Comparison of ENCODE assay signal across 8 cellular contexts in genomic region chr18:11980555-11981382, GRCh38. TPM values are rescaled to one million over a fixed set of nuclear protein-coding genes. Genes with fewer than 3 reads are reported as not detected.
A peak's percentile ranks its signal among the peaks of the same experiment; 100 is the strongest.
DNase-seq lines count a peak whose midpoint lies in the region; ATAC-seq and TF ChIP-seq lines count a peak whose summit lies in the region.

No MANE protein-coding gene starts in this region.

- H3K4me1 ChIP-seq in HUES64 (ENCODE audit: insufficient read depth, low read length) (peaks cover 34% of the 10 kb centered on the region), OCI-LY7 (ENCODE audit: insufficient read depth, low read length, poor library complexity, severe bottlenecking) (peaks cover 15% of the 10 kb centered on the region)

- 0 out of 2 replicates have a peak, but pooled peaks cover 3% of the 10 kb centered on the region for H4K20me1 ChIP-seq in OCI-LY7 (ENCODE audit: insufficient read depth, low read length)

- DNase-seq in DMS114 treated with DMSO at 0.1 percent for 48 hours (lab: John Stamatoyannopoulos, UW; ENCODE audit: unreplicated experiment) (peak; percentile 96), OCI-LY7 (ENCODE audit: low spot score) (peak; percentile 98), activated T-cell treated with anti-CD3 and anti-CD28 coated beads for 48 hours (ENCODE audit: low read depth) (peak; percentile 98), epithelial cell of proximal tubule (ENCODE audit: low read depth) (peak; percentile 75), mucosa of gallbladder (ENCODE audit: low spot score) (peak; percentile 97)
- peak; percentile 95 for DNase-seq in stimulated activated CD8-positive, alpha-beta memory T cell treated with anti-CD3 and anti-CD28 coated beads, Interleukin-4, amount 100 ng/mL, for 24 hours (ENCODE audit: low read depth)

- intact Hi-C loops in OCI-LY7 (cut with micrococcal nuclease; ENCODE audit: unreplicated experiment), result loop anchor here (1.0 kb wide), 3 partner anchors 72 to 397 kb away; partner anchors contain the start of genes AFG3L2, CHMP1B and MPPE1

- H3K79me2 ChIP-seq in OCI-LY7 (ENCODE audit: insufficient read depth, low read depth, low read length), result no peaks in the 10 kb centered on the region

- H3K9me3 ChIP-seq in HUES64 (ENCODE audit: insufficient read depth, low read depth, low read length) (no peaks in the 10 kb centered on the region), OCI-LY7 (ENCODE audit: low read length) (no peaks in the 10 kb centered on the region)

- peak overlapping the region; percentile 90 for H3K9ac ChIP-seq in HUES64 (ENCODE audit: low read depth, low read length)

- peak; percentile 89 for ATAC-seq in GM21515 (IDR thresholded peaks at IDR 0.05; ENCODE audit: unreplicated experiment)

- TF ChIP-seq CTCF in OCI-LY7 (conservative IDR thresholded peaks at IDR 0.05; ENCODE audit: low read length) (no peak; the same call in 1 of the 2 replicates), epithelial cell of proximal tubule (conservative IDR thresholded peaks at IDR 0.05; ENCODE audit: low read depth, low read length) (no peak)

- WGBS in HUES64, result 1% methylated on average over 91 of the region's 91 CpGs

- H3K27ac ChIP-seq in HUES64 (ENCODE audit: low read depth, low read length), result peak overlapping the region; percentile 98
- H3K27ac ChIP-seq in OCI-LY7 (ENCODE audit: low read depth, low read length, poor library complexity, severe bottlenecking), result peak overlapping the region; percentile 70

- H3K4me3 ChIP-seq in HUES64 (ENCODE audit: low read length) (peak overlapping the region; percentile 63), OCI-LY7 (ENCODE audit: low read depth, low read length, poor library complexity, severe bottlenecking) (peak overlapping the region; percentile 91), epithelial cell of proximal tubule (ENCODE audit: low read depth, low read length) (peak overlapping the region; percentile 70)

- H2AFZ ChIP-seq in OCI-LY7 (ENCODE audit: low read length), result peak overlapping the region; percentile 91

- CTCF ChIA-PET in OCI-LY7 (lab: Charles Lee; ENCODE audit: unreplicated experiment), result interaction anchor here (0.6 to 2.7 kb wide), 4 partner anchors 13 to 429 kb away, joined by 3 to 12 read pairs (median 4); no protein-coding TSS in a partner anchor

- POLR2A ChIA-PET in OCI-LY7 (lab: Charles Lee), result interaction anchor here (0.6 to 1.7 kb wide), 21 partner anchors 9 to 726 kb away, joined by 3 to 10 read pairs (median 4); partner anchors contain the start of gene PRELID3A

- no peaks in the 10 kb centered on the region for H3K27me3 ChIP-seq in HUES64 (ENCODE audit: insufficient read depth, low read length)

- no peaks in the 10 kb centered on the region for H3K9me2 ChIP-seq in OCI-LY7 (ENCODE audit: insufficient read depth, low read length)

- H3K36me3 ChIP-seq in HUES64 (ENCODE audit: insufficient read depth, low read length), result peaks cover 5% of the 10 kb centered on the region; the same call in 1 of the 2 replicates
- H3K36me3 ChIP-seq in OCI-LY7 (ENCODE audit: insufficient read depth, low read length), result no peaks in the 10 kb centered on the region

- peak overlapping the region; percentile 90 for H3K4me2 ChIP-seq in OCI-LY7 (ENCODE audit: low read length)

- no TSS peak for BruUV-seq in OCI-LY7 (replicated peaks; lab: Mats Ljungman, UMichigan)

RNA-seq across cellular contexts. Expression of gene IMPA2, which starts 0.5 kb away (rescaled TPM):
- 73.2 TPM for polyA plus RNA-seq in HUES64 (2013, experiment 1 of 2)
- 71.5 TPM for polyA plus RNA-seq in HUES64 (2013, experiment 2 of 2)
- 35.0 and 59.0 TPM in 2 replicates for total RNA-seq in OCI-LY7 (2014; rRNA removed; shearing (Covaris generic))
- total RNA-seq in OCI-LY7 (2022) (51.9 and 55.8 TPM in 2 replicates), epithelial cell of proximal tubule (59.0 and 89.9 TPM in 2 replicates), mucosa of gallbladder (64.2 TPM)

Comparison
In these comparisons a context has a peak if more than half of its experiments do, and no peak if none do; other contexts are left out.
1. Peak in every context shown above with its lines: DNase-seq, ATAC-seq, H3K4me3 ChIP-seq and H3K27ac ChIP-seq.